In the genomic region with DNA sequence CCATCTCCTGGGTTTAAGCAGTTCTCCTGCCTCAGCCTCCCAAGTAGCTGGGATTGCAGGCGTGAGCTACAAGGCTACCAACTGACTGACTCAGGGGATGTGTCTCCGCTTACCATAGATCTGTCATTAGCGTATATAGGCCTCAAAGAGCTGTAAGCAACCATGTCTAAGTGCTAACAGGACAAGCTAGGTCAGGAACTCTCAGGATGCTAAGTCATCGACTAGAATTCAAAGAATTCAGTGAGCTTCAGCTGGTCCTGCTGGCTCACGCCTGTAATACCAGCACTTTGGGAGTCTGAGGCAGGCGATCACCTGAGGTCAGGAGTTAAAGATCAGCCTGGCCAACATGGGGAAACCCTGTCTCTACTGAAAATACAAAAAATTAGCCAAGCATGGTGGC, we compare ENCODE assay signal across 23 cellular contexts. TPM values are rescaled to one million over a fixed set of nuclear protein-coding genes. Genes with fewer than 3 reads are reported as not detected.
DNase-seq lines count a peak whose midpoint lies in the region; FAIRE-seq and TF ChIP-seq lines count a peak whose summit lies in the region.
"Had no signal": no experiment of that assay in that cellular context is flagged by ENCODE, and none has a peak within 500 bp of the region (broad histone marks: within the 10 kb centered on the region; RNA-seq: fewer than 3 reads in every experiment).

No MANE protein-coding gene starts in this region.

- H3K4me3 ChIP-seq in left ventricle myocardium inferior: no peak overlapping the region
- no peak overlapping the region for H3K4me3 ChIP-seq in right atrium auricular region
- no peak overlapping the region for H3K4me3 ChIP-seq in bronchial epithelial cell (ENCODE audit: low read depth, low read length)
- H3K4me3 ChIP-seq in subcutaneous abdominal adipose tissue (ENCODE audit: low read depth in 1 of 5, low read length in 5 of 5): no peak overlapping the region
- H3K4me3 ChIP-seq: skin epidermis had no signal

- H3K4me1 ChIP-seq in left ventricle myocardium inferior (peaks cover 75% of the 10 kb centered on the region), right atrium auricular region (peaks cover 0 to 43% of the 10 kb centered on the region in 2 donors), subcutaneous abdominal adipose tissue (ENCODE audit: control insufficient read depth in 5 of 5, insufficient read depth in 5 of 5, low read length in 5 of 5) (peaks cover 5 to 72% (median 22%) of the 10 kb centered on the region in 5 donors)

- H3K36me3 ChIP-seq in left ventricle myocardium inferior (peaks cover 30% of the 10 kb centered on the region), right atrium auricular region (peaks cover 18% of the 10 kb centered on the region), bronchial epithelial cell (ENCODE audit: control insufficient read depth, insufficient read depth, low read length) (peaks cover 29% of the 10 kb centered on the region), subcutaneous abdominal adipose tissue (ENCODE audit: control insufficient read depth in 5 of 5, insufficient read depth in 5 of 5, low read length in 5 of 5) (peaks cover 3 to 40% (median 28%) of the 10 kb centered on the region in 5 donors)
- H3K36me3 ChIP-seq: neutrophil had no signal

- no peak overlapping the region for H3K9ac ChIP-seq in subcutaneous abdominal adipose tissue (ENCODE audit: low read length in 5 of 5)

- H3K27ac ChIP-seq in left ventricle myocardium inferior (replicated peaks) (peak overlapping the region; percentile 79), right atrium auricular region (peak overlapping the region in 1 of 2 donors; percentile 5), subcutaneous abdominal adipose tissue (ENCODE audit: low read depth, low read length) (peak overlapping the region; percentile 57)
- H3K27ac ChIP-seq: neutrophil, skin epidermis had no signal

- H3K27me3 ChIP-seq in left ventricle myocardium inferior (ENCODE audit: low read depth) (no peaks in the 10 kb centered on the region), right atrium auricular region (no peaks in the 10 kb centered on the region), bronchial epithelial cell (ENCODE audit: control insufficient read depth, insufficient read depth, low read length) (no peaks in the 10 kb centered on the region), subcutaneous abdominal adipose tissue (ENCODE audit: control insufficient read depth in 5 of 5, insufficient read depth in 4 of 5, low read length in 5 of 5) (no peaks in the 10 kb centered on the region)
- H3K27me3 ChIP-seq: neutrophil had no signal

- intact Hi-C loops in left ventricle myocardium inferior (cut with micrococcal nuclease): no loop called here

- TF ChIP-seq CTCF in left ventricle myocardium inferior (IDR thresholded peaks at IDR 0.05; ENCODE audit: borderline replicate concordance): no peak
- TF ChIP-seq CTCF in right atrium auricular region (IDR thresholded peaks at IDR 0.05): no peak
- no peak for TF ChIP-seq CTCF in bronchial epithelial cell (IDR thresholded peaks at IDR 0.05; ENCODE audit: insufficient read depth, low read length, severe bottlenecking)

- DNase-seq in left ventricle myocardium inferior (no peak), right atrium auricular region (ENCODE audit: low spot score) (no peak), bronchial epithelial cell (ENCODE audit: low read depth) (peak; percentile 97), kidney tubule cell (ENCODE audit: low spot score) (peak; percentile 87), activated gamma-delta T cell (lab: John Stamatoyannopoulos, UW) (no peak), NCI-H1092 treated with DMSO at 0.1 percent for 48 hours (lab: John Stamatoyannopoulos, UW) (no peak)
- DNase-seq in activated CD4-positive, CD25-positive, alpha-beta regulatory T cell (lab: John Stamatoyannopoulos, UW): no peak
- DNase-seq: activated CD4-positive, CD25-positive, alpha-beta regulatory T cell treated with anti-CD3 and anti-CD28 coated beads, Interleukin-2, amount 50 U/mL, for 72 hours; activated CD8-positive, alpha-beta memory T cell treated with anti-CD3 and anti-CD28 coated beads, Interleukin-2, amount 50 U/mL, for 48 hours; activated naive CD4-positive, alpha-beta T cell treated with anti-CD3 and anti-CD28 coated beads for 36 hours; effector CD8-positive, alpha-beta T cell; midbrain; NCI-H1417; NCI-H2227 treated with DMSO at 0.1 percent for 48 hours; SHP77; stimulated activated naive CD4-positive, alpha-beta T cell treated with Interleukin-2 at 50 U/mL for 16 hours; T-helper 2 cell had no signal

- H3K9me3 ChIP-seq in left ventricle myocardium inferior (replicated peaks) (no peaks in the 10 kb centered on the region), right atrium auricular region (no peaks in the 10 kb centered on the region), subcutaneous abdominal adipose tissue (ENCODE audit: control insufficient read depth in 5 of 5, low read length in 5 of 5) (no peaks in the 10 kb centered on the region)
- H3K9me3 ChIP-seq: neutrophil had no signal

- no peak for FAIRE-seq in bronchial epithelial cell (lab: Jason Lieb, UNC)
- FAIRE-seq: frontal cortex, G401.6, urothelium cell line had no signal

RNA-seq across cellular contexts. Expression of a gene that starts 29.5 kb away (rescaled TPM):
- total RNA-seq in left ventricle myocardium inferior (65.3 TPM), right atrium auricular region (10 to 100 TPM; 61.4 to 72.3 TPM), bronchial epithelial cell (353 and 526 TPM in 2 replicates)

Comparison
In these comparisons a context has a peak if more than half of its experiments do, and no peak if none do; other contexts are left out.
1. DNase-seq: peak in bronchial epithelial cell (single experiment) and kidney tubule cell (single experiment); none in left ventricle myocardium inferior (single experiment), right atrium auricular region (single experiment), activated gamma-delta T cell (single experiment), activated CD4-positive, CD25-positive, alpha-beta regulatory T cell (0 of 4) and NCI-H1092 treated with DMSO at 0.1 percent for 48 hours (single experiment).